8 cellular contexts compared by ENCODE assay signal in the genomic region with DNA sequence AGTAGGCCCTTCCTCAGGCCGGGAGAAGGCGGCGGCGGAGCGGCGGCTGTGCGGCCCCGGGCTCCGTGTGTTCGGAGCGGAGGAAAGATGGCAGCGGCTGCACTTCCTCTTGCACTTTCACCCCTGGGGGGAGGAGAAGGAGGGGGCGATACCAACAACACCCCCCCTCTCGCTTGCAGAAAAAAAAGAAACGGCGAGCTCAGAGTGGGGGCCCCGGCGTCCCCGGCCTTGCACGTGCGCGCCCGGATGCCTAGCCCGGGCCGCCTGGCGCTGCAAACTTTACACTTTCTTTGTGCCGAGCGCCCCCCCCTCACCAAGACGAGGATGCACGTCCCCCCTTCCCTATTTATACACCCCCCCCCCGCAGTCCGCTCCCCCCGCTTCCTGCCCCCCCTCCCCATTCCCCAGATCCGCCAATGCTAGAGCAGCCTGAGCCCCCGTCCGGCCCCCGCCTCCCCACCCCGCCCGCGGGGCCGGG. TPM values are rescaled to one million over a fixed set of nuclear protein-coding genes. Genes with fewer than 3 reads are reported as not detected.
A peak's percentile ranks its signal among the peaks of the same experiment; 100 is the strongest.
DNase-seq lines count a peak whose midpoint lies in the region; ATAC-seq and TF ChIP-seq lines count a peak whose summit lies in the region.

A gene with protein sequence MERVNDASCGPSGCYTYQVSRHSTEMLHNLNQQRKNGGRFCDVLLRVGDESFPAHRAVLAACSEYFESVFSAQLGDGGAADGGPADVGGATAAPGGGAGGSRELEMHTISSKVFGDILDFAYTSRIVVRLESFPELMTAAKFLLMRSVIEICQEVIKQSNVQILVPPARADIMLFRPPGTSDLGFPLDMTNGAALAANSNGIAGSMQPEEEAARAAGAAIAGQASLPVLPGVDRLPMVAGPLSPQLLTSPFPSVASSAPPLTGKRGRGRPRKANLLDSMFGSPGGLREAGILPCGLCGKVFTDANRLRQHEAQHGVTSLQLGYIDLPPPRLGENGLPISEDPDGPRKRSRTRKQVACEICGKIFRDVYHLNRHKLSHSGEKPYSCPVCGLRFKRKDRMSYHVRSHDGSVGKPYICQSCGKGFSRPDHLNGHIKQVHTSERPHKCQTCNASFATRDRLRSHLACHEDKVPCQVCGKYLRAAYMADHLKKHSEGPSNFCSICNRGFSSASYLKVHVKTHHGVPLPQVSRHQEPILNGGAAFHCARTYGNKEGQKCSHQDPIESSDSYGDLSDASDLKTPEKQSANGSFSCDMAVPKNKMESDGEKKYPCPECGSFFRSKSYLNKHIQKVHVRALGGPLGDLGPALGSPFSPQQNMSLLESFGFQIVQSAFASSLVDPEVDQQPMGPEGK (minus strand): TSS at position 92 of the 478 bp plus-strand sequence. CDS start 744 bp downstream, outside the sequence.

- TF ChIP-seq CTCF in GM20000 (IDR thresholded peaks at IDR 0.05; ENCODE audit: extremely low read depth, missing control alignments) (no peak), heart right ventricle (IDR thresholded peaks at IDR 0.05) (no peak)

- H3K9me3 Mint-ChIP-seq in CD4-positive, alpha-beta memory T cell = no peaks in the 10 kb centered on the region

- ATAC-seq in heart right ventricle = peak; percentile 25 to 51 (median 38)

- DNase-seq in CD4-positive, alpha-beta memory T cell = peak; percentile 83 to 93 (median 87)
- peak; percentile 95 for DNase-seq in GM20000 (ENCODE audit: low spot score)
- peak; percentile 95 for DNase-seq in Karpas-422
- DNase-seq in SK-N-MC (ENCODE audit: low read depth, low spot score) = no peak
- peak; percentile 78 for DNase-seq in adipocyte (ENCODE audit: low read depth)
- DNase-seq in heart right ventricle = peak in 1 of 2 donors; percentile 87
- peak; percentile 92 for DNase-seq in posterior vena cava (ENCODE audit: low spot score)
- DNase-seq in ureter (ENCODE audit: low spot score) = peak; percentile 88

- H2AFZ ChIP-seq in Karpas-422 (ENCODE audit: low read length) = peak within 1 kb of the TSS; percentile 18; the same call in 1 of the 2 replicates

- H3K4me3 Mint-ChIP-seq in CD4-positive, alpha-beta memory T cell = peak within 1 kb of the TSS; percentile 87 to 98 (median 90)

- intact Hi-C loops in CD4-positive, alpha-beta memory T cell (cut with micrococcal nuclease) = loop anchor here (1.0 to 5.0 kb wide), 5 partner anchors 56 to 709 kb away; a partner anchor contains a TSS
- intact Hi-C loops in heart right ventricle (cut with DNase I) = loop anchor here in 7 of 10 donors (1.0 to 10.0 kb wide), 8 partner anchors 51 to 289 kb away; a partner anchor contains a TSS
- intact Hi-C loops in posterior vena cava (cut with DNase I) = no loop called here

- H3K4me2 ChIP-seq in Karpas-422 (ENCODE audit: low read depth, low read length, poor library complexity, severe bottlenecking) = peak within 1 kb of the TSS; percentile 98

- H3K4me3 ChIP-seq in CD4-positive, alpha-beta memory T cell (ENCODE audit: low read length in 2 of 2) = peak within 1 kb of the TSS; percentile 42 to 73
- H3K4me3 ChIP-seq in Karpas-422 (ENCODE audit: low read length) (peak within 1 kb of the TSS; percentile 87), SK-N-MC (peak within 1 kb of the TSS; percentile 91), adipocyte (ENCODE audit: low read length) (peak within 1 kb of the TSS; percentile 78), heart right ventricle (peak within 1 kb of the TSS; percentile 50 to 91 (median 74))

- peaks cover 32 to 53% (median 38%) of the 10 kb centered on the region in 4 donors for H3K4me1 Mint-ChIP-seq in CD4-positive, alpha-beta memory T cell

- peak within 1 kb of the TSS; percentile 56 for H3K27ac ChIP-seq in CD4-positive, alpha-beta memory T cell (ENCODE audit: low read depth, low read length)
- H3K27ac ChIP-seq in Karpas-422 (ENCODE audit: low read length) (peak within 1 kb of the TSS; percentile 82), SK-N-MC (peak within 1 kb of the TSS; percentile 94), heart right ventricle (peak within 1 kb of the TSS; percentile 87 to 97 (median 92))

- H3K79me2 ChIP-seq in Karpas-422 (ENCODE audit: low read length) = peaks cover 44% of the 10 kb centered on the region

- H3K9ac ChIP-seq in Karpas-422 (ENCODE audit: low read length) (peak within 1 kb of the TSS; percentile 95), SK-N-MC (ENCODE audit: insufficient read length) (peak within 1 kb of the TSS; percentile 89), adipocyte (ENCODE audit: low read length) (peak within 1 kb of the TSS; percentile 85)

- H3K36me3 ChIP-seq in CD4-positive, alpha-beta memory T cell (ENCODE audit: insufficient read depth, low read length) = peaks cover 13% of the 10 kb centered on the region
- peaks cover 36% of the 10 kb centered on the region for H3K36me3 ChIP-seq in Karpas-422 (ENCODE audit: insufficient read depth, low read length)
- peaks cover 29% of the 10 kb centered on the region; the same call in 1 of the 2 replicates for H3K36me3 ChIP-seq in SK-N-MC (ENCODE audit: insufficient read depth, low read length)
- H3K36me3 ChIP-seq in adipocyte (ENCODE audit: control insufficient read depth, insufficient read depth, low read length, severe bottlenecking) = peaks cover 14% of the 10 kb centered on the region
- peaks cover 0 to 26% (median 8%) of the 10 kb centered on the region in 9 donors for H3K36me3 ChIP-seq in heart right ventricle

- H3K27ac Mint-ChIP-seq in CD4-positive, alpha-beta memory T cell = peak within 1 kb of the TSS; percentile 78 to 96 (median 92)

- POLR2A ChIA-PET in CD4-positive, alpha-beta memory T cell (lab: Charles Lee; ENCODE audit: partially characterized antibody) = interaction anchor here (0.5 to 7.7 kb wide), 26 partner anchors 9 to 952 kb away, joined by 3 to 179 read pairs (median 5); a partner anchor contains a TSS

- no peaks in the 10 kb centered on the region for H3K27me3 Mint-ChIP-seq in CD4-positive, alpha-beta memory T cell

- H3K4me1 ChIP-seq in CD4-positive, alpha-beta memory T cell (ENCODE audit: insufficient read depth, low read length) = peaks cover 45% of the 10 kb centered on the region
- H3K4me1 ChIP-seq in Karpas-422 (ENCODE audit: low read length) = peaks cover 48% of the 10 kb centered on the region
- peaks cover 28% of the 10 kb centered on the region for H3K4me1 ChIP-seq in adipocyte (ENCODE audit: control insufficient read depth, insufficient read depth, low read length)
- H3K4me1 ChIP-seq in heart right ventricle = peaks cover 20 to 56% (median 38%) of the 10 kb centered on the region in 9 donors

- H3K9me2 ChIP-seq in Karpas-422 (replicated peaks; ENCODE audit: insufficient read depth, low read length) = no peaks in the 10 kb centered on the region

- WGBS in heart right ventricle, 2 donors = 1% methylated on average over 23 to 41 of the region's 41 CpGs

- no peaks in the 10 kb centered on the region for H3K9me3 ChIP-seq in CD4-positive, alpha-beta memory T cell (ENCODE audit: control insufficient read depth in 1 of 2, low read length in 2 of 2)
- H3K9me3 ChIP-seq in Karpas-422 (ENCODE audit: low read length) = no peaks in the 10 kb centered on the region
- H3K9me3 ChIP-seq in SK-N-MC (ENCODE audit: low read depth, low read length) = no peaks in the 10 kb centered on the region
- no peaks in the 10 kb centered on the region for H3K9me3 ChIP-seq in adipocyte (ENCODE audit: control insufficient read depth, low read length)
- no peaks in the 10 kb centered on the region for H3K9me3 ChIP-seq in heart right ventricle

- peaks cover 43% of the 10 kb centered on the region for H4K20me1 ChIP-seq in Karpas-422 (ENCODE audit: insufficient read depth, low read depth, low read length)

- CTCF ChIA-PET in CD4-positive, alpha-beta memory T cell (lab: Charles Lee; ENCODE audit: partially characterized antibody) = interaction anchor here (0.6 to 1.7 kb wide), 8 partner anchors 8 to 285 kb away, joined by 3 to 6 read pairs (median 4); a partner anchor contains a TSS

- H3K36me3 Mint-ChIP-seq in CD4-positive, alpha-beta memory T cell = peaks cover 3 to 38% of the 10 kb centered on the region in 2 donors

- H3K27me3 ChIP-seq in CD4-positive, alpha-beta memory T cell (ENCODE audit: insufficient read depth, low read length) = no peaks in the 10 kb centered on the region
- H3K27me3 ChIP-seq in Karpas-422 (ENCODE audit: low read length) (no peaks in the 10 kb centered on the region), adipocyte (replicated peaks; ENCODE audit: control insufficient read depth, insufficient read depth, low read length) (no peaks in the 10 kb centered on the region), heart right ventricle (no peaks in the 10 kb centered on the region)

RNA-seq across cellular contexts. Expression of the gene that starts here (rescaled TPM):
- total RNA-seq in CD4-positive, alpha-beta memory T cell = 10 to 100 TPM; 40.9 to 43.7 TPM
- polyA plus RNA-seq in CD4-positive, alpha-beta memory T cell = 10 to 100 TPM in 1 of 2 donors, 1 to 10 TPM in 1; 6.6 to 19.7 TPM
- 65.4 and 87.4 TPM in 2 replicates for total RNA-seq in Karpas-422 (2014; rRNA removed; shearing (Covaris generic); ENCODE audit: low replicate concordance)
- total RNA-seq in heart right ventricle = 10 to 100 TPM; 10.8 to 16.9 (median 14.1) TPM
- 10 to 100 TPM in 1 of 2 donors, 1 to 10 TPM in 1; 6.6 to 12.5 TPM for polyA plus RNA-seq in heart right ventricle
- 10 to 100 TPM; 10.8 to 14.9 TPM for total RNA-seq in posterior vena cava
- 58.5 TPM for total RNA-seq in ureter

Comparison
In these comparisons a context has a peak if more than half of its experiments do, and no peak if none do; other contexts are left out.
1. intact Hi-C loops: an anchor here in CD4-positive, alpha-beta memory T cell (1.0 to 5.0 kb wide) and heart right ventricle (1.0 to 10.0 kb wide); none called in posterior vena cava.